In the genomic region with DNA sequence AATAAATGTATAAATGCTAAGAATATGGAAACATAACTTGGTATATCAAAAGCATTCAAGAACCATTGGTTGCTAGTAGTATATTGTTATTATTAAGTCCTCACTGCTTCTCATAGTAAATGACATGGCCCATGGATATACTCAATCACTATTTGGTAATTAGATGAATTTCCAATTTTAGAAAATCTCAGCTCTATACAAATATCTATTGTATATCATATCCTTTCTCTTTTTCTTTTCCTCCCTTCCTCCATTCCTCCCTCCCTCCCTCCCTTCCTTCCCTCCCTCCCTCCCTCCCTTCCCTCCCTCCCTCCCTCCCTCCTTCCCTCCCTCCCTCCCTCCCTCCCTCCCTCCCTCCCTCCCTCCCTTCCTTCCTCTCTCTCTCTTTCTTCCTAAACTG, we compare ENCODE assay signal across 33 cellular contexts.
"Had no signal": no experiment of that assay in that cellular context is flagged by ENCODE, and none has a peak within 500 bp of the region (broad histone marks: within the 10 kb centered on the region; RNA-seq: fewer than 3 reads in every experiment).

No MANE protein-coding gene starts in this region.

- H3K4me3 ChIP-seq: MG63 had no signal

- H3K36me3 ChIP-seq: MG63 had no signal

- H3K27me3 ChIP-seq: MG63 had no signal

- DNase-seq: Kasumi-1, MG63, MM.1S, MV-4-11, NCI-H1048, NCI-H1092, NCI-H1092 treated with DMSO at 0.1 percent for 48 hours, NCI-H1105, NCI-H1105 treated with DMSO at 0.1 percent for 48 hours, NCI-H1417, NCI-H1417 treated with DMSO at 0.1 percent for 48 hours, NCI-H1436, NCI-H1436 treated with DMSO at 0.1 percent for 48 hours, NCI-H146, NCI-H1694, NCI-H1694 treated with DMSO at 0.1 percent for 48 hours, NCI-H187, NCI-H187 treated with DMSO at 0.1 percent for 48 hours, NCI-H1930, NCI-H2029, NCI-H2029 treated with DMSO at 0.1 percent for 48 hours, NCI-H2081, NCI-H2081 treated with DMSO at 0.1 percent for 48 hours, NCI-H2107, NCI-H2171, NCI-H2171 treated with DMSO at 0.1 percent for 48 hours, NCI-H2227 treated with DMSO at 0.1 percent for 48 hours, NCI-H226, NCI-H345, NCI-H446, NCI-H446 treated with DMSO at 0.1 percent for 48 hours, NCI-H510A, NCI-H510A treated with DMSO at 0.1 percent for 48 hours had no signal

- H3K9me3 ChIP-seq: MG63 had no signal
